ENCODE assay signal across 24 cellular contexts in genomic region chr7:5614579-5614978, GRCh38. TPM values are rescaled to one million over a fixed set of nuclear protein-coding genes. Genes with fewer than 3 reads are reported as not detected.
DNase-seq lines count a peak whose midpoint lies in the region; ATAC-seq and TF ChIP-seq lines count a peak whose summit lies in the region.
"Had no signal": no experiment of that assay in that cellular context is flagged by ENCODE, and none has a peak within 500 bp of the region (broad histone marks: within the 10 kb centered on the region; RNA-seq: fewer than 3 reads in every experiment).

No MANE protein-coding gene starts in this region.

- BruUV-seq in Panc1 (replicated peaks; lab: Mats Ljungman, UMichigan), result no TSS peak

- H3K27me3 Mint-ChIP-seq in central memory CD8-positive, alpha-beta T cell, result no peaks in the 10 kb centered on the region
- H3K27me3 Mint-ChIP-seq in neural crest cell (ENCODE audit: low read depth), result no peaks in the 10 kb centered on the region
- H3K27me3 Mint-ChIP-seq in type B pancreatic cell, result no peaks in the 10 kb centered on the region

- TF ChIP-seq CTCF in Panc1 (IDR thresholded peaks at IDR 0.05), result no peak
- no peak for TF ChIP-seq CTCF in neural crest cell (conservative IDR thresholded peaks at IDR 0.05)
- TF ChIP-seq CTCF in type B pancreatic cell (conservative IDR thresholded peaks at IDR 0.05), result no peak

- no peaks in the 10 kb centered on the region for H3K4me1 Mint-ChIP-seq in central memory CD8-positive, alpha-beta T cell
- peaks cover 6% of the 10 kb centered on the region for H3K4me1 Mint-ChIP-seq in neural crest cell
- H3K4me1 Mint-ChIP-seq in type B pancreatic cell (ENCODE audit: unreplicated experiment), result no peaks in the 10 kb centered on the region

- ATAC-seq in Panc1 (peak; percentile 27), HG02588 (IDR thresholded peaks at IDR 0.05; ENCODE audit: unreplicated experiment) (no peak)
- ATAC-seq in central memory CD8-positive, alpha-beta T cell (replicated peaks; ENCODE audit: extremely low read depth, poor library complexity, severe bottlenecking), result no peak
- ATAC-seq: CD8-positive, alpha-beta T cell; Right ventricle myocardium inferior had no signal

- POLR2A ChIA-PET in Panc1 (lab: Charles Lee), result interaction anchor here (0.6 kb wide), 1 partner anchor 105 kb away, joined by 3 read pairs; no protein-coding TSS in a partner anchor

- H3K36me3 ChIP-seq in Panc1 (ENCODE audit: control insufficient read depth, insufficient read depth, low read length), result no peaks in the 10 kb centered on the region

- DNase-seq in Panc1 (ENCODE audit: low read depth, low spot score), result no peak
- no peak for DNase-seq in central memory CD8-positive, alpha-beta T cell (ENCODE audit: low spot score in 2 of 2)
- DNase-seq in neural crest cell (ENCODE audit: low read depth, low spot score), result no peak
- no peak for DNase-seq in type B pancreatic cell (ENCODE audit: extremely low spot score, unreplicated experiment)
- DNase-seq in NCI-H187 treated with DMSO at 0.1 percent for 48 hours (lab: John Stamatoyannopoulos, UW), result no peak
- no peak for DNase-seq in activated CD4-positive, alpha-beta T cell treated with anti-CD3 and anti-CD28 coated beads, Interleukin-2, amount 50 U/mL, for 4 hours
- no peak for DNase-seq in ureter (ENCODE audit: low spot score)
- DNase-seq: ACHN; Calu3; CD8-positive, alpha-beta T cell; DMS153; H9; HFFc6; IMR-90; MV-4-11; NCI-H1105 treated with DMSO at 0.1 percent for 48 hours; NCI-H2081; NCI-H2171 treated with DMSO at 0.1 percent for 48 hours; NCI-H524 treated with DMSO at 0.1 percent for 48 hours had no signal

- H3K4me3 Mint-ChIP-seq in central memory CD8-positive, alpha-beta T cell, result peak overlapping the region; percentile 14
- H3K4me3 Mint-ChIP-seq in neural crest cell, result peak overlapping the region; percentile 59
- no peak overlapping the region for H3K4me3 Mint-ChIP-seq in type B pancreatic cell
- H3K4me3 Mint-ChIP-seq: CD8-positive, alpha-beta T cell; H9; HFFc6 had no signal

- H3K36me3 Mint-ChIP-seq in central memory CD8-positive, alpha-beta T cell (ENCODE audit: insufficient read depth), result peaks cover 6% of the 10 kb centered on the region
- H3K36me3 Mint-ChIP-seq in neural crest cell (ENCODE audit: low read depth), result no peaks in the 10 kb centered on the region
- no peaks in the 10 kb centered on the region for H3K36me3 Mint-ChIP-seq in type B pancreatic cell

- intact Hi-C loops in Panc1 (cut with micrococcal nuclease; ENCODE audit: unreplicated experiment), result no loop called here

- H3K4me3 ChIP-seq in Panc1 (ENCODE audit: low read depth in 2 of 2, low read length in 2 of 2), result no peak overlapping the region
- H3K4me3 ChIP-seq: BLaER1 treated with 17β-estradiol and CSF1 and Interleukin-3, amounts not matched to agents 10 nM and 100 nM; SJSA1 had no signal

- no peaks in the 10 kb centered on the region for H3K9me3 ChIP-seq in Panc1 (ENCODE audit: control insufficient read depth, insufficient read depth, low read depth, low read length)
- H3K9me3 ChIP-seq: BLaER1 treated with 17β-estradiol and CSF1 and Interleukin-3, amounts not matched to agents 10 nM and 100 nM; SJSA1 had no signal

- no peaks in the 10 kb centered on the region for H3K9me3 Mint-ChIP-seq in central memory CD8-positive, alpha-beta T cell
- H3K9me3 Mint-ChIP-seq in neural crest cell (no peaks in the 10 kb centered on the region), type B pancreatic cell (no peaks in the 10 kb centered on the region)
- H3K9me3 Mint-ChIP-seq: CD8-positive, alpha-beta T cell; H9; HFFc6 had no signal

- no peaks in the 10 kb centered on the region for H3K27me3 ChIP-seq in Panc1 (ENCODE audit: control insufficient read depth, insufficient read depth, low read length)
- H3K27me3 ChIP-seq: BLaER1 treated with 17β-estradiol and CSF1 and Interleukin-3, amounts not matched to agents 10 nM and 100 nM; SJSA1 had no signal

- H3K27ac ChIP-seq in Panc1 (ENCODE audit: low read length), result no peak overlapping the region
- H3K27ac ChIP-seq: BLaER1 treated with 17β-estradiol and CSF1 and Interleukin-3, amounts not matched to agents 10 nM and 100 nM; KMS-11; SJSA1 had no signal

- in situ Hi-C loops in Panc1 (cut with HindIII; ENCODE audit: low pct_unique_long_range_greater_than_20kb, low sequenced_read_pairs), result no loop called here

- no peaks in the 10 kb centered on the region for H3K4me1 ChIP-seq in Panc1 (ENCODE audit: control insufficient read depth, insufficient read depth, low read length)
- H3K4me1 ChIP-seq: SJSA1 had no signal

- H3K27ac Mint-ChIP-seq in central memory CD8-positive, alpha-beta T cell (ENCODE audit: low read depth), result peak overlapping the region; percentile 10
- H3K27ac Mint-ChIP-seq in neural crest cell (ENCODE audit: unreplicated experiment) (peak overlapping the region; percentile 62), type B pancreatic cell (peak overlapping the region; percentile 55)
- H3K27ac Mint-ChIP-seq: CD8-positive, alpha-beta T cell; HFFc6 had no signal

- CTCF ChIA-PET in Panc1 (lab: Charles Lee), result interaction anchor here (0.6 kb wide), 1 partner anchor 55 kb away, joined by 9 read pairs; no protein-coding TSS in a partner anchor

RNA-seq across cellular contexts. Expression of gene FSCN1, which starts 22.0 kb away (rescaled TPM):
- total RNA-seq in Panc1 (2021; ENCODE audit: unreplicated experiment) (327 TPM), neural crest cell (398 and 416 TPM in 2 replicates), type B pancreatic cell (ENCODE audit: low replicate concordance) (25.3 and 223 TPM in 2 replicates), ureter (30.1 TPM)
- 487 TPM for polyA plus RNA-seq in Panc1 (2012; ENCODE audit: insufficient read length)

Comparison
In these comparisons a context has a peak if more than half of its experiments do, and no peak if none do; other contexts are left out.
1. H3K27ac Mint-ChIP-seq: peak in every context shown above with its lines; median percentile 62 in neural crest cell; 55 in type B pancreatic cell; 10 in central memory CD8-positive, alpha-beta T cell.